Comparison of ENCODE assay signal across 8 cellular contexts in the genomic region with DNA sequence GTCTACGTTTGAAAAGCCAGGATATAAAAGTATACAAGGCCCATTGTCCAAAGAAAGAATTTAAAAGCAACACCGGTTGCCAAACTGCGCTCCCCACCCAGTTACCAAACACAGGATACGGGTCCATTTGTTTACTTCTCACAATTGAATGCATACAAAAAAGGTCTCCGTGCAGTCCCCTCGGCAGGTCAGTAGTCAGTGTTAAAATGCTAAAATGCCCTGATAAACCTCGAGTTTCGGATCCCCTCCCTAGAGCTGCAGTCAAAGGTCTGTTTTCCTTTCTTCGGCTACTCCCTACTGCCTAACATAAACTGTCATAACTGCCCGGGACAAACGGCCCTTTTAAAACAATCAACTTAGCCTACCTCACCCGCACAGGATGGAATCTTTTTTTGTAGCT.
DNase-seq lines count a peak whose midpoint lies in the region; ATAC-seq, FAIRE-seq and TF ChIP-seq lines count a peak whose summit lies in the region.

No MANE protein-coding gene starts in this region.

- peaks cover 0 to 85% (median 22%) of the 10 kb centered on the region in 9 donors for H3K36me3 ChIP-seq in heart right ventricle
- peaks cover 0 to 20% (median 0%) of the 10 kb centered on the region in 3 donors for H3K36me3 ChIP-seq in pancreas

- TF ChIP-seq CTCF in heart right ventricle (IDR thresholded peaks at IDR 0.05), result no peak
- no peak for TF ChIP-seq CTCF in pancreas (IDR thresholded peaks at IDR 0.05)

- peak; percentile 57 for FAIRE-seq in pancreas (lab: Jason Lieb, UNC)

- ATAC-seq in T-helper 17 cell (no peak), heart right ventricle (peak; percentile 57 to 79 (median 67)), pancreas (peak in 2 of 4 donors; percentile 18 to 47), HG02938 (IDR thresholded peaks at IDR 0.05; ENCODE audit: unreplicated experiment) (no peak), GM21723 (IDR thresholded peaks at IDR 0.05; ENCODE audit: unreplicated experiment) (no peak)

- H3K27me3 Mint-ChIP-seq in T-helper 17 cell, result no peaks in the 10 kb centered on the region

- 39 to 48% methylated on average over 12 of the region's 12 CpGs for WGBS in heart right ventricle, 2 donors
- 68 to 73% methylated on average over 12 of the region's 12 CpGs for WGBS in pancreas, 2 donors

- intact Hi-C loops in heart right ventricle (cut with DNase I), result no loop called here
- intact Hi-C loops in pancreas (cut with DNase I), result no loop called here

- peak overlapping the region; percentile 18 to 96 (median 60) for H3K27ac ChIP-seq in heart right ventricle
- no peak overlapping the region for H3K27ac ChIP-seq in pancreas

- H3K27me3 ChIP-seq in heart right ventricle, result no peaks in the 10 kb centered on the region
- H3K27me3 ChIP-seq in pancreas, result no peaks in the 10 kb centered on the region

- peak overlapping the region in 1 of 10 donors; percentile 2 for H3K4me3 ChIP-seq in heart right ventricle
- H3K4me3 ChIP-seq in pancreas, result no peak overlapping the region

- peaks cover 67% of the 10 kb centered on the region for H3K4me1 Mint-ChIP-seq in T-helper 17 cell

- DNase-seq in DMS153 (lab: John Stamatoyannopoulos, UW) (peak; percentile 36), T-helper 17 cell (no peak), heart right ventricle (peak in 1 of 2 donors; percentile 58), pancreas (no peak), HUDEP-2 (lab: John Stamatoyannopoulos, UW; ENCODE audit: unreplicated experiment in 76 of 76) (no peak), pons (ENCODE audit: low spot score) (no peak)

- H3K4me1 ChIP-seq in heart right ventricle (peaks cover 21 to 99% (median 85%) of the 10 kb centered on the region in 9 donors), pancreas (peaks cover 0 to 11% (median 0%) of the 10 kb centered on the region in 3 donors)

- no peak overlapping the region for H3K4me3 Mint-ChIP-seq in T-helper 17 cell

- no peaks in the 10 kb centered on the region for H3K9me3 ChIP-seq in T-helper 17 cell (ENCODE audit: control insufficient read depth, low read length, poor library complexity, severe bottlenecking)
- no peaks in the 10 kb centered on the region for H3K9me3 ChIP-seq in heart right ventricle
- H3K9me3 ChIP-seq in pancreas, result no peaks in the 10 kb centered on the region

- H3K27ac Mint-ChIP-seq in T-helper 17 cell, result peak overlapping the region; percentile 98

- H3K36me3 Mint-ChIP-seq in T-helper 17 cell (ENCODE audit: low read depth), result peaks cover 7% of the 10 kb centered on the region

Comparison
In these comparisons a context has a peak if more than half of its experiments do, and no peak if none do; other contexts are left out.
1. ATAC-seq: peak in heart right ventricle (8 of 8); none in T-helper 17 cell (single experiment), HG02938 (single experiment) and GM21723 (single experiment).
2. H3K27ac ChIP-seq: peak in heart right ventricle (10 of 10); none in pancreas (0 of 4).